In genomic region chr7:18393465-18394118, GRCh38 we compare ENCODE assay signal across 19 cellular contexts.
A peak's percentile ranks its signal among the peaks of the same experiment; 100 is the strongest.
DNase-seq lines count a peak whose midpoint lies in the region; ATAC-seq, FAIRE-seq and TF ChIP-seq lines count a peak whose summit lies in the region.
"Had no signal": no experiment of that assay in that cellular context is flagged by ENCODE, and none has a peak within 500 bp of the region (broad histone marks: within the 10 kb centered on the region; RNA-seq: fewer than 3 reads in every experiment).

No MANE protein-coding gene starts in this region.

- H2BK120ac ChIP-seq in H9 (ENCODE audit: low read depth, low read length, poor library complexity, severe bottlenecking), result no peak overlapping the region

- H3K27ac Mint-ChIP-seq in H9 (peak overlapping the region in 2 of 3 experiments; percentile 68 to 78; a peak in 3 of 7 replicates), activated B cell treated with CpG ODN at 0.5 μM for 24 hours (peak overlapping the region; percentile 14)
- no peak overlapping the region for H3K27ac Mint-ChIP-seq in activated T-helper 17 cell treated with anti-CD3 and anti-CD28 coated beads, Interleukin-2, amount 50 U/mL, for 72 hours
- H3K27ac Mint-ChIP-seq: T-cell had no signal

- H3K4me2 ChIP-seq in H9 (ENCODE audit: insufficient read depth, insufficient read length, low read length), result no peak overlapping the region

- H3K56ac ChIP-seq in H9 (ENCODE audit: insufficient read length, low read depth, low read length), result no peak overlapping the region

- no peak for FAIRE-seq in frontal cortex (lab: Jason Lieb, UNC)

- no peaks in the 10 kb centered on the region for H3K79me1 ChIP-seq in H9 (ENCODE audit: insufficient read depth, low read depth, low read length, poor library complexity, severe bottlenecking)

- H3K4me3 Mint-ChIP-seq in H9 (no peak overlapping the region), activated B cell treated with CpG ODN at 0.5 μM for 24 hours (no peak overlapping the region)
- no peak overlapping the region for H3K4me3 Mint-ChIP-seq in activated T-helper 17 cell treated with anti-CD3 and anti-CD28 coated beads, Interleukin-2, amount 50 U/mL, for 72 hours
- H3K4me3 Mint-ChIP-seq: T-cell had no signal

- no peak overlapping the region for H2BK15ac ChIP-seq in H9 (ENCODE audit: low read depth, low read length)

- intact Hi-C loops in activated B cell treated with CpG ODN at 0.5 μM for 24 hours (cut with micrococcal nuclease), result no loop called here
- intact Hi-C loops in ovary (cut with DNase I), result no loop called here

- H3K9me3 Mint-ChIP-seq in H9, result no peaks in the 10 kb centered on the region
- no peaks in the 10 kb centered on the region for H3K9me3 Mint-ChIP-seq in activated B cell treated with CpG ODN at 0.5 μM for 24 hours
- no peaks in the 10 kb centered on the region for H3K9me3 Mint-ChIP-seq in activated T-helper 17 cell treated with anti-CD3 and anti-CD28 coated beads, Interleukin-2, amount 50 U/mL, for 72 hours
- H3K9me3 Mint-ChIP-seq: T-cell had no signal

- no peak for ATAC-seq in activated B cell treated with CpG ODN at 0.5 μM for 24 hours (ENCODE audit: low read depth)
- no peak for ATAC-seq in activated T-helper 17 cell treated with anti-CD3 and anti-CD28 coated beads, Interleukin-2, amount 50 U/mL, for 72 hours (replicated peaks)
- ATAC-seq: activated CD4-positive, CD25-positive, alpha-beta regulatory T cell treated with anti-CD3 and anti-CD28 coated beads, Interleukin-2, amount 50 U/mL, for 24 hours; right cardiac atrium; T-cell had no signal

- H3K27ac ChIP-seq in H9 (ENCODE audit: insufficient read length, low read depth, low read length) (no peak overlapping the region), ovary (no peak overlapping the region)
- H3K27ac ChIP-seq: colonic mucosa, neutrophil, Peyer's patch had no signal

- H3K79me2 ChIP-seq in H9 (ENCODE audit: insufficient read depth, low read length), result no peaks in the 10 kb centered on the region

- H3K9me3 ChIP-seq in H9 (ENCODE audit: control insufficient read depth, low read depth, low read length) (no peaks in the 10 kb centered on the region), ovary (no peaks in the 10 kb centered on the region)
- H3K9me3 ChIP-seq: BE2C, colonic mucosa, neutrophil, Peyer's patch had no signal

- H3K27me3 Mint-ChIP-seq in H9 (ENCODE audit: low read depth), result no peaks in the 10 kb centered on the region
- no peaks in the 10 kb centered on the region for H3K27me3 Mint-ChIP-seq in activated B cell treated with CpG ODN at 0.5 μM for 24 hours
- peaks cover 4% of the 10 kb centered on the region for H3K27me3 Mint-ChIP-seq in activated T-helper 17 cell treated with anti-CD3 and anti-CD28 coated beads, Interleukin-2, amount 50 U/mL, for 72 hours

- H4K5ac ChIP-seq in H9 (ENCODE audit: insufficient read length, low read depth, low read length), result no peak overlapping the region

- H2AFZ ChIP-seq in H9 (ENCODE audit: low read length), result no peak overlapping the region

- no peak overlapping the region for H4K91ac ChIP-seq in H9 (ENCODE audit: insufficient read length, low read depth, low read length)

- no CpG with 5 or more reads among the region's 4 CpGs for WGBS in H9 (ENCODE audit: extremely low coverage, insufficient read length, low lambda C conversion rate)
- WGBS in ovary, 3 donors, result 67 to 72% (median 70%) methylated on average over 4 of the region's 4 CpGs

- H2BK20ac ChIP-seq in H9 (ENCODE audit: low read depth, low read length, poor library complexity, severe bottlenecking), result no peak overlapping the region

- H3K4me1 Mint-ChIP-seq in H9, result peaks cover 40 to 42% of the 10 kb centered on the region in 2 experiments
- peaks cover 49% of the 10 kb centered on the region for H3K4me1 Mint-ChIP-seq in activated B cell treated with CpG ODN at 0.5 μM for 24 hours
- H3K4me1 Mint-ChIP-seq in activated T-helper 17 cell treated with anti-CD3 and anti-CD28 coated beads, Interleukin-2, amount 50 U/mL, for 72 hours, result no peaks in the 10 kb centered on the region

- H2BK5ac ChIP-seq in H9 (ENCODE audit: insufficient read length, low read length), result no peak overlapping the region

- no peak for TF ChIP-seq POLR2A in ovary (IDR thresholded peaks at IDR 0.05)

- H3K9ac ChIP-seq in H9 (ENCODE audit: extremely low read depth, insufficient read length, low read length), result no peak overlapping the region

- H4K8ac ChIP-seq in H9 (replicated peaks; ENCODE audit: insufficient read length, low read depth, low read length), result no peak overlapping the region

- H3K4ac ChIP-seq in H9 (ENCODE audit: low read depth, low read length), result no peak overlapping the region

- CTCF ChIA-PET in activated B cell treated with CpG ODN at 0.5 μM for 24 hours (lab: Charles Lee), result no interaction called here

- no peak overlapping the region for H3T11ph ChIP-seq in H9 (ENCODE audit: low read length)

- H3K36me3 Mint-ChIP-seq in H9 (ENCODE audit: insufficient read depth in 1 of 3, low read depth in 3 of 3), result no peaks in the 10 kb centered on the region; a peak in 1 of 7 replicates
- H3K36me3 Mint-ChIP-seq in activated B cell treated with CpG ODN at 0.5 μM for 24 hours (ENCODE audit: low read depth), result no peaks in the 10 kb centered on the region
- no peaks in the 10 kb centered on the region for H3K36me3 Mint-ChIP-seq in activated T-helper 17 cell treated with anti-CD3 and anti-CD28 coated beads, Interleukin-2, amount 50 U/mL, for 72 hours (ENCODE audit: low read depth)
- H3K36me3 Mint-ChIP-seq: T-cell had no signal

- peak; percentile 22 for DNase-seq in AG10803 (ENCODE audit: low read depth)
- DNase-seq in H9, result no peak
- peak; percentile 86 for DNase-seq in NCI-H2107 treated with DMSO at 0.1 percent for 48 hours (lab: John Stamatoyannopoulos, UW; ENCODE audit: unreplicated experiment)
- DNase-seq in activated B cell treated with CpG ODN at 0.5 μM for 24 hours, result no peak
- no peak for DNase-seq in glomerular visceral epithelial cell (ENCODE audit: extremely low spot score)
- no peak for DNase-seq in ovary
- no peak for DNase-seq in frontal cortex (ENCODE audit: low spot score in 2 of 2)
- DNase-seq: activated naive CD4-positive, alpha-beta T cell; BE2C; colonic mucosa; head of caudate nucleus; islet precursor cell; mesendoderm; Peyer's patch; right cardiac atrium; T-cell had no signal

- no peak overlapping the region for H3K18ac ChIP-seq in H9 (ENCODE audit: insufficient read length, low read depth, low read length)

- H3K23ac ChIP-seq in H9 (ENCODE audit: insufficient read length, low read depth, low read length), result no peak overlapping the region

- H3K36me3 ChIP-seq in ovary, result no peaks in the 10 kb centered on the region
- H3K36me3 ChIP-seq: BE2C, colonic mucosa, neutrophil, Peyer's patch had no signal

- H2AK5ac ChIP-seq in H9 (ENCODE audit: insufficient read length, low read length), result no peak overlapping the region

- POLR2A ChIA-PET in activated B cell treated with CpG ODN at 0.5 μM for 24 hours (lab: Charles Lee), result interaction anchor here (1.3 kb wide), 1 partner anchor 25 kb away, joined by 3 read pairs; no protein-coding TSS in a partner anchor

- no peak overlapping the region for H3K14ac ChIP-seq in H9 (ENCODE audit: insufficient read depth, low read length)

- H3K4me1 ChIP-seq in H9 (ENCODE audit: insufficient read depth, low read length) (peaks cover 4% of the 10 kb centered on the region; the same call in 1 of the 2 replicates), ovary (ENCODE audit: insufficient read depth) (no peaks in the 10 kb centered on the region)
- H3K4me1 ChIP-seq: BE2C, colonic mucosa had no signal

- H3K23me2 ChIP-seq in H9 (ENCODE audit: insufficient read length, low read depth, low read length, poor library complexity, severe bottlenecking), result no peaks in the 10 kb centered on the region

- H3K4me3 ChIP-seq in AG10803 (ENCODE audit: low read length), result no peak overlapping the region
- no peak overlapping the region for H3K4me3 ChIP-seq in ovary
- H3K4me3 ChIP-seq: colonic mucosa, Peyer's patch had no signal

- no peak for TF ChIP-seq EP300 in ovary (IDR thresholded peaks at IDR 0.05)

- H4K20me1 ChIP-seq in H9 (ENCODE audit: control insufficient read depth, insufficient read depth, insufficient read length), result no peaks in the 10 kb centered on the region

- H2BK12ac ChIP-seq in H9 (ENCODE audit: insufficient read length, low read depth, low read length), result no peak overlapping the region

- no peak for TF ChIP-seq CTCF in AG10803 (conservative IDR thresholded peaks at IDR 0.05; ENCODE audit: low read length)
- no peak for TF ChIP-seq CTCF in H9 (conservative IDR thresholded peaks at IDR 0.05)
- TF ChIP-seq CTCF in activated B cell treated with CpG ODN at 0.5 μM for 24 hours (IDR thresholded peaks at IDR 0.05), result no peak
- no peak for TF ChIP-seq CTCF in ovary (IDR thresholded peaks at IDR 0.05)

- no peaks in the 10 kb centered on the region for H3K27me3 ChIP-seq in H9 (ENCODE audit: insufficient read depth, low read length)
- no peaks in the 10 kb centered on the region for H3K27me3 ChIP-seq in ovary
- H3K27me3 ChIP-seq: BE2C, colonic mucosa, neutrophil, Peyer's patch had no signal

Comparison
In these comparisons a context has a peak if more than half of its experiments do, and no peak if none do; other contexts are left out.
1. DNase-seq: peak in AG10803 (single experiment) and NCI-H2107 treated with DMSO at 0.1 percent for 48 hours (single experiment); none in H9 (single experiment), activated B cell treated with CpG ODN at 0.5 μM for 24 hours (single experiment), glomerular visceral epithelial cell (single experiment), ovary (0 of 5) and frontal cortex (0 of 2).